1 cellular context compared by ENCODE assay signal in genomic region chr17:35972535-35972934, GRCh38.
TF ChIP-seq lines count a peak whose summit lies in the region.

No MANE protein-coding gene starts in this region.

TF ChIP-seq in HepG2, 621 proteins besides CTCF, POLR2A, EP300 and RAD21:
- TF ChIP-seq ATF4 (CRISPR knock-in tag; IDR thresholded peaks at IDR 0.05): peak in 1 of 2 experiments; percentile 89; a peak in 2 of 4 replicates
- peak; percentile 72 for TF ChIP-seq BHLHE40 (IDR thresholded peaks at IDR 0.05; ENCODE audit: low read length)
- no peak for TF ChIP-seq ZNF331 (CRISPR knock-in tag; IDR thresholded peaks at IDR 0.05)
- TF ChIP-seq STAT6 (CRISPR knock-in tag; IDR thresholded peaks at IDR 0.05; ENCODE audit: borderline replicate concordance): no peak
- 0 out of 2 replicates have a peak, but pooled peaks have one; percentile 13 for TF ChIP-seq CHD4 (IDR thresholded peaks at IDR 0.05; ENCODE audit: borderline replicate concordance, low read length)
- TF ChIP-seq ZNF776 (CRISPR knock-in tag; IDR thresholded peaks at IDR 0.05): no peak
- TF ChIP-seq CBFB (CRISPR knock-in tag; IDR thresholded peaks at IDR 0.05): no peak
- TF ChIP-seq ZNF652 (CRISPR knock-in tag; IDR thresholded peaks at IDR 0.05; ENCODE audit: borderline replicate concordance, low read depth): no peak
- TF ChIP-seq MBNL3 (CRISPR knock-in tag; conservative IDR thresholded peaks at IDR 0.05): 0 out of 2 replicates have a peak, but pooled peaks have one; percentile 41
- TF ChIP-seq ADNP (CRISPR knock-in tag; IDR thresholded peaks at IDR 0.05): peak; percentile 73; the same call in 1 of the 2 replicates
- TF ChIP-seq ZFY (CRISPR knock-in tag; IDR thresholded peaks at IDR 0.05): 0 out of 2 replicates have a peak, but pooled peaks have one; percentile 11
- TF ChIP-seq ZNF777 (CRISPR knock-in tag; IDR thresholded peaks at IDR 0.05): 0 out of 2 replicates have a peak, but pooled peaks have one; percentile 14
- peak; percentile 89 for TF ChIP-seq ZMYM3 (CRISPR knock-in tag; IDR thresholded peaks at IDR 0.05)
- peak; percentile 7; the same call in 1 of the 2 replicates for TF ChIP-seq KAT7 (CRISPR knock-in tag; IDR thresholded peaks at IDR 0.05; ENCODE audit: borderline replicate concordance)
- TF ChIP-seq CEBPG (CRISPR knock-in tag; IDR thresholded peaks at IDR 0.05): peak; percentile 42
- TF ChIP-seq, protein P1, sequence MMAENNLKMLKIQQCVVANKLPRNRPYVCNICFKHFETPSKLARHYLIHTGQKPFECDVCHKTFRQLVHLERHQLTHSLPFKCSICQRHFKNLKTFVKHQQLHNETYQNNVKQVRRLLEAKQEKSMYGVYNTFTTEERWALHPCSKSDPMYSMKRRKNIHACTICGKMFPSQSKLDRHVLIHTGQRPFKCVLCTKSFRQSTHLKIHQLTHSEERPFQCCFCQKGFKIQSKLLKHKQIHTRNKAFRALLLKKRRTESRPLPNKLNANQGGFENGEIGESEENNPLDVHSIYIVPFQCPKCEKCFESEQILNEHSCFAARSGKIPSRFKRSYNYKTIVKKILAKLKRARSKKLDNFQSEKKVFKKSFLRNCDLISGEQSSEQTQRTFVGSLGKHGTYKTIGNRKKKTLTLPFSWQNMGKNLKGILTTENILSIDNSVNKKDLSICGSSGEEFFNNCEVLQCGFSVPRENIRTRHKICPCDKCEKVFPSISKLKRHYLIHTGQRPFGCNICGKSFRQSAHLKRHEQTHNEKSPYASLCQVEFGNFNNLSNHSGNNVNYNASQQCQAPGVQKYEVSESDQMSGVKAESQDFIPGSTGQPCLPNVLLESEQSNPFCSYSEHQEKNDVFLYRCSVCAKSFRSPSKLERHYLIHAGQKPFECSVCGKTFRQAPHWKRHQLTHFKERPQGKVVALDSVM (CRISPR knock-in tag; IDR thresholded peaks at IDR 0.05): peak; percentile 96
- TF ChIP-seq ZNF263 (CRISPR knock-in tag; IDR thresholded peaks at IDR 0.05): 0 out of 2 replicates have a peak, but pooled peaks have one; percentile 32
- TF ChIP-seq ZNF607 (CRISPR knock-in tag; IDR thresholded peaks at IDR 0.05; ENCODE audit: borderline replicate concordance): 0 out of 2 replicates have a peak, but pooled peaks have one; percentile 31
- TF ChIP-seq ZNF275 (CRISPR knock-in tag; IDR thresholded peaks at IDR 0.05; ENCODE audit: borderline replicate concordance): peak; percentile 15; the same call in 1 of the 2 replicates
- no peak for TF ChIP-seq ZNF816 (CRISPR knock-in tag; IDR thresholded peaks at IDR 0.05; ENCODE audit: borderline replicate concordance)
- 0 out of 2 replicates have a peak, but pooled peaks have one; percentile 34 for TF ChIP-seq MYC (CRISPR knock-in tag; IDR thresholded peaks at IDR 0.05; ENCODE audit: borderline replicate concordance)
TF ChIP-seq in HepG2: peak in this region for 15.
